1 cellular context compared by ENCODE assay signal in genomic region chr17:82103588-82104451, GRCh38.
TF ChIP-seq lines count a peak whose summit lies in the region.

No MANE protein-coding gene starts in this region.

TF ChIP-seq in HepG2, 621 proteins besides CTCF, POLR2A, EP300 and RAD21 (continued from another document and continues in another):
- TF ChIP-seq ZSCAN12 (CRISPR knock-in tag; IDR thresholded peaks at IDR 0.05) (0 out of 2 replicates have a peak, but pooled peaks have one; percentile 43), ZBTB39 (CRISPR knock-in tag; IDR thresholded peaks at IDR 0.05) (0 out of 2 replicates have a peak, but pooled peaks have one; percentile 14), HOXA9 (CRISPR knock-in tag; IDR thresholded peaks at IDR 0.05; ENCODE audit: borderline replicate concordance) (no peak), ZNF432 (CRISPR knock-in tag; IDR thresholded peaks at IDR 0.05; ENCODE audit: borderline replicate concordance) (no peak), ZGPAT (CRISPR knock-in tag; IDR thresholded peaks at IDR 0.05) (peak; percentile 89), ATF7-NPFF (CRISPR knock-in tag; IDR thresholded peaks at IDR 0.05; ENCODE audit: low read depth) (peak; percentile 89), CBX2 (IDR thresholded peaks at IDR 0.05; ENCODE audit: low read depth, low read length) (no peak), CBX2 (CRISPR knock-in tag; IDR thresholded peaks at IDR 0.05; ENCODE audit: low read depth) (no peak), FIP1L1 (IDR thresholded peaks at IDR 0.05; ENCODE audit: borderline replicate concordance, insufficient read depth, low read depth, low read length) (0 out of 2 replicates have a peak, but pooled peaks have one; percentile 28), ZNF441 (CRISPR knock-in tag; IDR thresholded peaks at IDR 0.05; ENCODE audit: borderline replicate concordance) (peak; percentile 61; the same call in 1 of the 2 replicates), ZMYM4 (CRISPR knock-in tag; IDR thresholded peaks at IDR 0.05) (peak; percentile 68; the same call in 1 of the 2 replicates), ZFY (CRISPR knock-in tag; IDR thresholded peaks at IDR 0.05) (peak; percentile 94), JUND (CRISPR knock-in tag; IDR thresholded peaks at IDR 0.05) (peak; percentile 72), ZNF513 (CRISPR knock-in tag; conservative IDR thresholded peaks at IDR 0.05) (no peak), ZNF407 (CRISPR knock-in tag; IDR thresholded peaks at IDR 0.05; ENCODE audit: not compliant biosample characterization) (peak; percentile 71), RBM39 (IDR thresholded peaks at IDR 0.05; ENCODE audit: low read depth, low read length, poor library complexity, severe bottlenecking) (no peak), HNRNPUL1 (IDR thresholded peaks at IDR 0.05; ENCODE audit: low read depth, low read length) (no peak), FOXM1 (CRISPR knock-in tag; IDR thresholded peaks at IDR 0.05) (no peak), GTF3A (CRISPR knock-in tag; conservative IDR thresholded peaks at IDR 0.05) (no peak), ZNF180 (CRISPR knock-in tag; IDR thresholded peaks at IDR 0.05; ENCODE audit: borderline replicate concordance, low read depth) (no peak), NPAS2 (CRISPR knock-in tag; IDR thresholded peaks at IDR 0.05; ENCODE audit: borderline replicate concordance) (no peak), RBM22 (optimal IDR thresholded peaks at IDR 0.05; ENCODE audit: low read length) (no peak), PRDM10 (CRISPR knock-in tag; IDR thresholded peaks at IDR 0.05; ENCODE audit: low read depth) (peak; percentile 57; the same call in 1 of the 2 replicates), ZNF703 (CRISPR knock-in tag; IDR thresholded peaks at IDR 0.05; ENCODE audit: borderline replicate concordance) (peak; percentile 83), XBP1 (CRISPR knock-in tag; IDR thresholded peaks at IDR 0.05) (no peak), ZNF281 (CRISPR knock-in tag; IDR thresholded peaks at IDR 0.05; ENCODE audit: borderline replicate concordance) (peak; percentile 98), PRDM15 (CRISPR knock-in tag; IDR thresholded peaks at IDR 0.05) (peak; percentile 54), MAX (IDR thresholded peaks at IDR 0.05) (no peak)
